Comparison of ENCODE assay signal across 12 cellular contexts in genomic region chr15:66760968-66761722, GRCh38. TPM values are rescaled to one million over a fixed set of nuclear protein-coding genes. Genes with fewer than 3 reads are reported as not detected.
DNase-seq lines count a peak whose midpoint lies in the region; ATAC-seq and TF ChIP-seq lines count a peak whose summit lies in the region.
"Had no signal": no experiment of that assay in that cellular context is flagged by ENCODE, and none has a peak within 500 bp of the region (broad histone marks: within the 10 kb centered on the region; RNA-seq: fewer than 3 reads in every experiment).

No MANE protein-coding gene starts in this region.

- H3K27me3 ChIP-seq in body of pancreas (no peaks in the 10 kb centered on the region), thoracic aorta (replicated peaks; ENCODE audit: insufficient read depth) (no peaks in the 10 kb centered on the region), brain microvascular endothelial cell (replicated peaks) (no peaks in the 10 kb centered on the region)
- H3K27me3 ChIP-seq in CD8-positive, alpha-beta memory T cell (ENCODE audit: insufficient read depth, low read length, poor library complexity, severe bottlenecking): no peaks in the 10 kb centered on the region

- H3K9me3 Mint-ChIP-seq in HFFc6: no peaks in the 10 kb centered on the region
- peaks cover 0 to 4% (median 0%) of the 10 kb centered on the region in 5 donors for H3K9me3 Mint-ChIP-seq in CD8-positive, alpha-beta memory T cell
- no peaks in the 10 kb centered on the region for H3K9me3 Mint-ChIP-seq in T-helper 2 cell treated with Interferon-gamma antibody and Interleukin-4, amounts not matched to agents 5 μg/mL and 100 μg/mL, for 36 hours

- intact Hi-C loops in body of pancreas (cut with DNase I): no loop called here

- CTCF ChIA-PET in CD8-positive, alpha-beta memory T cell (lab: Charles Lee): no interaction called here

- peak overlapping the region; percentile 20 to 86 (median 53) for H3K27ac ChIP-seq in body of pancreas
- H3K27ac ChIP-seq in thoracic aorta: peak overlapping the region; percentile 81 to 90
- H3K27ac ChIP-seq in brain microvascular endothelial cell: no peak overlapping the region
- no peak overlapping the region for H3K27ac ChIP-seq in CD8-positive, alpha-beta memory T cell (ENCODE audit: low read depth, low read length)

- POLR2A ChIA-PET in CD8-positive, alpha-beta memory T cell (lab: Charles Lee): no interaction called here

- H3K27ac Mint-ChIP-seq in HFFc6: peak overlapping the region; percentile 89; the same call in 1 of the 2 replicates
- no peak overlapping the region for H3K27ac Mint-ChIP-seq in CD8-positive, alpha-beta memory T cell
- no peak overlapping the region for H3K27ac Mint-ChIP-seq in T-helper 2 cell treated with Interferon-gamma antibody and Interleukin-4, amounts not matched to agents 5 μg/mL and 100 μg/mL, for 36 hours

- no peak overlapping the region for H3K4me3 ChIP-seq in body of pancreas
- H3K4me3 ChIP-seq in thoracic aorta: peak overlapping the region; percentile 17
- H3K4me3 ChIP-seq in brain microvascular endothelial cell (ENCODE audit: low read depth, low read length): no peak overlapping the region
- H3K4me3 ChIP-seq in CD8-positive, alpha-beta memory T cell (ENCODE audit: low read length): no peak overlapping the region

- H3K4me1 ChIP-seq in body of pancreas: peaks cover 50% of the 10 kb centered on the region
- H3K4me1 ChIP-seq in thoracic aorta (ENCODE audit: control insufficient read depth in 1 of 2, low read depth in 2 of 2): peaks cover 65 to 98% of the 10 kb centered on the region in 2 donors
- H3K4me1 ChIP-seq in CD8-positive, alpha-beta memory T cell (ENCODE audit: insufficient read depth, low read length): no peaks in the 10 kb centered on the region

- DNase-seq in HFFc6: no peak
- no peak for DNase-seq in body of pancreas
- DNase-seq in left lobe of liver (ENCODE audit: low spot score): no peak
- DNase-seq in thoracic aorta (ENCODE audit: low spot score): no peak
- no peak for DNase-seq in brain microvascular endothelial cell
- DNase-seq in CD8-positive, alpha-beta memory T cell: no peak
- DNase-seq in NCI-H345 treated with DMSO at 0.1 percent for 48 hours (lab: John Stamatoyannopoulos, UW; ENCODE audit: unreplicated experiment): no peak
- no peak for DNase-seq in T-helper 2 cell treated with Interferon-gamma antibody and Interleukin-4, amounts not matched to agents 5 μg/mL and 100 μg/mL, for 36 hours (ENCODE audit: low spot score)
- DNase-seq: activated naive CD4-positive, alpha-beta T cell; H7; midbrain; NCI-H1694 had no signal

- peaks cover 84% of the 10 kb centered on the region for H3K4me1 Mint-ChIP-seq in HFFc6 (ENCODE audit: low read depth)
- H3K4me1 Mint-ChIP-seq in CD8-positive, alpha-beta memory T cell: peaks cover 0 to 3% (median 0%) of the 10 kb centered on the region in 3 donors
- peaks cover 2% of the 10 kb centered on the region for H3K4me1 Mint-ChIP-seq in T-helper 2 cell treated with Interferon-gamma antibody and Interleukin-4, amounts not matched to agents 5 μg/mL and 100 μg/mL, for 36 hours (ENCODE audit: low read depth)

- 59 to 69% methylated on average over 16 of the region's 16 CpGs for WGBS in body of pancreas, 2 donors

- ATAC-seq in body of pancreas (no peak), left lobe of liver (peak; percentile 35), thoracic aorta (ENCODE audit: insufficient number of reproducible peaks, low FRiP score, low read depth) (no peak)

- peaks cover 2% of the 10 kb centered on the region for H3K27me3 Mint-ChIP-seq in HFFc6 (ENCODE audit: insufficient read depth)
- H3K27me3 Mint-ChIP-seq in CD8-positive, alpha-beta memory T cell: peaks cover 24 to 63% of the 10 kb centered on the region in 2 donors
- H3K27me3 Mint-ChIP-seq in T-helper 2 cell treated with Interferon-gamma antibody and Interleukin-4, amounts not matched to agents 5 μg/mL and 100 μg/mL, for 36 hours (ENCODE audit: low read depth): peaks cover 35% of the 10 kb centered on the region

- H3K36me3 Mint-ChIP-seq in HFFc6 (ENCODE audit: low read depth): no peaks in the 10 kb centered on the region; the same call in 1 of the 2 replicates
- H3K36me3 Mint-ChIP-seq in CD8-positive, alpha-beta memory T cell: no peaks in the 10 kb centered on the region
- H3K36me3 Mint-ChIP-seq in T-helper 2 cell treated with Interferon-gamma antibody and Interleukin-4, amounts not matched to agents 5 μg/mL and 100 μg/mL, for 36 hours (ENCODE audit: low read depth): no peaks in the 10 kb centered on the region

- H3K4me3 Mint-ChIP-seq in HFFc6: peak overlapping the region; percentile 62; the same call in 1 of the 2 replicates
- no peak overlapping the region for H3K4me3 Mint-ChIP-seq in CD8-positive, alpha-beta memory T cell
- H3K4me3 Mint-ChIP-seq in T-helper 2 cell treated with Interferon-gamma antibody and Interleukin-4, amounts not matched to agents 5 μg/mL and 100 μg/mL, for 36 hours: no peak overlapping the region

- H3K9me3 ChIP-seq in body of pancreas (no peaks in the 10 kb centered on the region), thoracic aorta (no peaks in the 10 kb centered on the region)
- no peaks in the 10 kb centered on the region for H3K9me3 ChIP-seq in CD8-positive, alpha-beta memory T cell (ENCODE audit: low read length)

- no peak for TF ChIP-seq POLR2A in body of pancreas (IDR thresholded peaks at IDR 0.05)

- TF ChIP-seq CTCF in HFFc6 (IDR thresholded peaks at IDR 0.05) (no peak), body of pancreas (IDR thresholded peaks at IDR 0.05) (no peak), thoracic aorta (IDR thresholded peaks at IDR 0.05) (no peak), brain microvascular endothelial cell (IDR thresholded peaks at IDR 0.05; ENCODE audit: low read depth, low read length, missing control alignments) (no peak)

- H3K36me3 ChIP-seq in body of pancreas (replicated peaks in 1 of 2; ENCODE audit: insufficient read depth in 1 of 2, low read depth in 2 of 2) (no peaks in the 10 kb centered on the region), thoracic aorta (no peaks in the 10 kb centered on the region), brain microvascular endothelial cell (replicated peaks) (no peaks in the 10 kb centered on the region)
- H3K36me3 ChIP-seq in CD8-positive, alpha-beta memory T cell (ENCODE audit: insufficient read depth, low read length): no peaks in the 10 kb centered on the region

- in situ Hi-C loops in brain microvascular endothelial cell (cut with HindIII; ENCODE audit: low pct_ligation_motif_present, low sequenced_read_pairs): no loop called here

RNA-seq across cellular contexts. Expression of gene SMAD6, which starts 59.1 kb away (rescaled TPM):
- 10 to 100 TPM; 10.2 to 18.1 (median 16.4) TPM for total RNA-seq in HFFc6 (2021; fragmentation: NEBNext Ultra II Directional; extraction: Animal tissue kit (Norgen Biotek cat#: 25700))
- total RNA-seq in body of pancreas (10 to 100 TPM; 14.0 to 25.4 TPM), left lobe of liver (16.2 TPM), thoracic aorta (100 to 1,000 TPM in 1 of 2 donors, 10 to 100 TPM in 1; 73.3 to 113 TPM)
- under 1 TPM; 0.04 to 0.26 TPM for total RNA-seq in CD8-positive, alpha-beta memory T cell
- not detected for polyA plus RNA-seq in CD8-positive, alpha-beta memory T cell

Comparison
In these comparisons a context has a peak if more than half of its experiments do, and no peak if none do; other contexts are left out.
1. H3K27ac ChIP-seq: peak in body of pancreas (4 of 4) and thoracic aorta (2 of 2); none in brain microvascular endothelial cell (single experiment) and CD8-positive, alpha-beta memory T cell (single experiment).
2. RNA of gene SMAD6, which starts 59.1 kb away (total RNA-seq): 73.3 to 113 TPM in thoracic aorta, 14.0 to 25.4 TPM in body of pancreas, 10.2 to 18.1 TPM in HFFc6 and 16.2 TPM in left lobe of liver (single experiment); 0.04 to 0.26 TPM in CD8-positive, alpha-beta memory T cell; every median in the first group is over 4 times any median in the second.